ENCODE assay signal across 1 cellular context in genomic region chr16:75789237-75789636, GRCh38.
TF ChIP-seq lines count a peak whose summit lies in the region.

No MANE protein-coding gene starts in this region.

TF ChIP-seq in SK-N-SH treated with all-trans-retinoic acid at 6 μM for 48 hours, 23 proteins besides CTCF, POLR2A, EP300 and RAD21 (continued from another document):
- TF ChIP-seq TSHZ2 (CRISPR knock-in tag; IDR thresholded peaks at IDR 0.05) (no peak), ZNF70 (CRISPR knock-in tag; IDR thresholded peaks at IDR 0.05) (no peak), ZNF565 (CRISPR knock-in tag; conservative IDR thresholded peaks at IDR 0.05; ENCODE audit: low read depth) (no peak), CREB5 (CRISPR knock-in tag; IDR thresholded peaks at IDR 0.05; ENCODE audit: low read depth) (no peak), BACH2 (CRISPR knock-in tag; IDR thresholded peaks at IDR 0.05; ENCODE audit: borderline replicate concordance) (no peak), OSR1 (CRISPR knock-in tag; IDR thresholded peaks at IDR 0.05) (no peak)
TF ChIP-seq in SK-N-SH treated with all-trans-retinoic acid at 6 μM for 48 hours: peak in this region for 0.
